ENCODE assay signal across 19 cellular contexts in genomic region chr12:78795934-78796445, GRCh38.
"Had no signal": no experiment of that assay in that cellular context is flagged by ENCODE, and none has a peak within 500 bp of the region (broad histone marks: within the 10 kb centered on the region; RNA-seq: fewer than 3 reads in every experiment).

No MANE protein-coding gene starts in this region.

- H3K4me1 ChIP-seq: body of pancreas, Peyer's patch had no signal

- H3K27ac ChIP-seq: body of pancreas, KMS-11, Peyer's patch had no signal

- H3K27me3 ChIP-seq: body of pancreas, Peyer's patch had no signal

- DNase-seq: activated CD4-positive, alpha-beta T cell treated with anti-CD3 and anti-CD28 coated beads for 48 hours; activated CD4-positive, alpha-beta T cell treated with anti-CD3 and anti-CD28 coated beads, Interleukin-2, amount 50 U/mL, for 4 hours; activated CD4-positive, CD25-positive, alpha-beta regulatory T cell treated with anti-CD3 and anti-CD28 coated beads, Interleukin-2, amount 50 U/mL, for 72 hours; activated CD8-positive, alpha-beta memory T cell treated with anti-CD3 and anti-CD28 coated beads, Interleukin-2, amount 10 ng/mL, durations not matched to agents 7 days and 5 days; activated effector memory CD4-positive, alpha-beta T cell treated with Interleukin-2 at 50 U/mL for 16 hours; activated naive CD4-positive, alpha-beta T cell; activated T-cell treated with anti-CD3 and anti-CD28 coated beads, Interleukin-2, amount 50 U/mL, for 24 hours; aorta; body of pancreas; NCI-H1105 treated with DMSO at 0.1 percent for 48 hours; NCI-H1436 treated with DMSO at 0.1 percent for 48 hours; NCI-H187; NCI-H2081; NCI-H510A treated with DMSO at 0.1 percent for 48 hours; NCI-H69; NK-92 treated with Interleukin-12 subunit alpha and Interleukin-12 subunit beta, amount 100 ng/mL, for 24 hours; Peyer's patch; SHP77 treated with DMSO at 0.1 percent for 48 hours had no signal

- H3K9ac ChIP-seq: KMS-11 had no signal

- H3K9me3 ChIP-seq: body of pancreas, Peyer's patch had no signal

- H3K4me2 ChIP-seq: KMS-11 had no signal

- H3K4me3 ChIP-seq: body of pancreas, Peyer's patch had no signal

- H3K36me3 ChIP-seq: Peyer's patch had no signal
